1 cellular context compared by ENCODE assay signal in genomic region chr22:45397806-45398205, GRCh38.
TF ChIP-seq lines count a peak whose summit lies in the region.

No MANE protein-coding gene starts in this region.

TF ChIP-seq in H1, 55 proteins besides CTCF, POLR2A, EP300 and RAD21:
- TF ChIP-seq BCL11A (IDR thresholded peaks at IDR 0.05; ENCODE audit: low read depth in 2 of 2, low read length in 2 of 2) (no peak), KDM4A (IDR thresholded peaks at IDR 0.05; ENCODE audit: low read depth, low read length, severe bottlenecking) (no peak), CHD2 (IDR thresholded peaks at IDR 0.05; ENCODE audit: low read length) (no peak), HDAC6 (IDR thresholded peaks at IDR 0.05; ENCODE audit: low read depth, low read length) (no peak), BACH1 (IDR thresholded peaks at IDR 0.05; ENCODE audit: low read length) (0 out of 2 replicates have a peak, but pooled peaks have one; percentile 11), RFX5 (IDR thresholded peaks at IDR 0.05; ENCODE audit: borderline replicate concordance, low read depth, low read length) (no peak), SIN3A (conservative IDR thresholded peaks at IDR 0.05 in 1 of 2, IDR thresholded peaks at IDR 0.05 in 1 of 2; ENCODE audit: low read depth in 1 of 2, low read length in 2 of 2) (no peak), POU5F1 (IDR thresholded peaks at IDR 0.05; ENCODE audit: low read depth, low read length) (no peak), NANOG (IDR thresholded peaks at IDR 0.05; ENCODE audit: insufficient read depth, low read depth, low read length, poor library complexity, severe bottlenecking) (no peak), FOSL1 (IDR thresholded peaks at IDR 0.05; ENCODE audit: insufficient read depth, low read depth, low read length) (0 out of 2 replicates have a peak, but pooled peaks have one; percentile 23), CEBPB (IDR thresholded peaks at IDR 0.05; ENCODE audit: low read depth, low read length) (no peak), MAFK (IDR thresholded peaks at IDR 0.05; ENCODE audit: low read depth, low read length) (no peak)
- TF ChIP-seq, protein P1, sequence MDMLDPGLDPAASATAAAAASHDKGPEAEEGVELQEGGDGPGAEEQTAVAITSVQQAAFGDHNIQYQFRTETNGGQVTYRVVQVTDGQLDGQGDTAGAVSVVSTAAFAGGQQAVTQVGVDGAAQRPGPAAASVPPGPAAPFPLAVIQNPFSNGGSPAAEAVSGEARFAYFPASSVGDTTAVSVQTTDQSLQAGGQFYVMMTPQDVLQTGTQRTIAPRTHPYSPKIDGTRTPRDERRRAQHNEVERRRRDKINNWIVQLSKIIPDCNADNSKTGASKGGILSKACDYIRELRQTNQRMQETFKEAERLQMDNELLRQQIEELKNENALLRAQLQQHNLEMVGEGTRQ (IDR thresholded peaks at IDR 0.05; ENCODE audit: low read length): no peak
